18 cellular contexts compared by ENCODE assay signal in genomic region chr12:31481415-31481814, GRCh38.
"Had no signal": no experiment of that assay in that cellular context is flagged by ENCODE, and none has a peak within 500 bp of the region (broad histone marks: within the 10 kb centered on the region; RNA-seq: fewer than 3 reads in every experiment).

No MANE protein-coding gene starts in this region.

- ATAC-seq: foreskin keratinocyte, lower lobe of right lung, sciatic nerve had no signal

- H3K27ac ChIP-seq: colonic mucosa, foreskin keratinocyte, left ventricle myocardium inferior, lower lobe of right lung, neutrophil had no signal

- H3K36me3 ChIP-seq: colonic mucosa, lower lobe of right lung, neutrophil had no signal

- H3K27me3 ChIP-seq: colonic mucosa, foreskin keratinocyte, neutrophil had no signal

- DNase-seq: colonic mucosa; dermis blood vessel endothelial cell; erythroblast; foreskin keratinocyte; immature natural killer cell; left ventricle myocardium inferior; lower lobe of right lung; mesenchymal stem cell; midbrain; stimulated activated CD4-positive, alpha-beta T cell treated with anti-CD3 and anti-CD28 coated beads, Interleukin-2, amount 100 ng/mL, for 24 hours; stimulated activated CD4-positive, alpha-beta T cell treated with anti-CD3 and anti-CD28 coated beads, Interleukin-4, amount 100 ng/mL, for 4 hours; stimulated activated naive CD4-positive, alpha-beta T cell treated with Interleukin-2 at 50 U/mL for 16 hours had no signal

- H3K27ac Mint-ChIP-seq: immature natural killer cell, type B pancreatic cell had no signal

- H3K4me1 ChIP-seq: colonic mucosa, lower lobe of right lung had no signal

- H3K4me3 Mint-ChIP-seq: immature natural killer cell, nephron, type B pancreatic cell had no signal

- H3K4me3 ChIP-seq: colonic mucosa, left ventricle myocardium inferior, lower lobe of right lung had no signal

- H3K27me3 Mint-ChIP-seq: type B pancreatic cell had no signal

- H3K36me3 Mint-ChIP-seq: immature natural killer cell had no signal

- H3K9me3 Mint-ChIP-seq: immature natural killer cell, nephron, type B pancreatic cell had no signal

- H3K4me1 Mint-ChIP-seq: immature natural killer cell, nephron had no signal

- H3K9me3 ChIP-seq: colonic mucosa, left ventricle myocardium inferior, lower lobe of right lung, neutrophil had no signal

- FAIRE-seq: keratinocyte, urothelium cell line had no signal
